Comparison of ENCODE assay signal across 19 cellular contexts in the genomic region with DNA sequence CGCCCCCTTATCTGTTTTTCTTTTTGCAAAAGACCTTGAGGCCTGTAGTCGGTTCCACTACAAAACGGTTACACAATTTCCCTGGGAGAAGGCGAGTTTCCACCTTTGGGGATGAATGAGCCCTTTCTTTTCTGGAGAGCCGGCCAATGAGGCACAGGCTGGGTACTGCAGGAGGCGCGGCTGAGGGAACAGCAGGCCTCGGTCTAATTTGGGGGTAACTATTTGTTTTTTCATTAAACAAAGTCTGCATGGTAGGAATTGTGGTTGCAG.
DNase-seq lines count a peak whose midpoint lies in the region; ATAC-seq and TF ChIP-seq lines count a peak whose summit lies in the region.
"Had no signal": no experiment of that assay in that cellular context is flagged by ENCODE, and none has a peak within 500 bp of the region (broad histone marks: within the 10 kb centered on the region; RNA-seq: fewer than 3 reads in every experiment).

No MANE protein-coding gene starts in this region.

- H3K27me3 Mint-ChIP-seq in activated CD4-positive, alpha-beta memory T cell treated with anti-CD3 and anti-CD28 coated beads, Interleukin-2, amount 10 ng/mL, durations not matched to agents 7 days and 5 days = no peaks in the 10 kb centered on the region
- H3K27me3 Mint-ChIP-seq: activated CD8-positive, alpha-beta T cell treated with anti-CD3 and anti-CD28 coated beads for 36 hours; activated naive CD8-positive, alpha-beta T cell; naive thymus-derived CD4-positive, alpha-beta T cell; stimulated activated naive B cell treated with anti-CD40 and anti-IgM and Interleukin-4, amounts not matched to agents 10 μg/mL and 1 μg/mL and 100 μg/mL, for 72 hours had no signal

- H3K36me3 Mint-ChIP-seq in activated CD4-positive, alpha-beta memory T cell treated with anti-CD3 and anti-CD28 coated beads, Interleukin-2, amount 10 ng/mL, durations not matched to agents 7 days and 5 days (ENCODE audit: low read depth) = no peaks in the 10 kb centered on the region
- H3K36me3 Mint-ChIP-seq: activated naive CD8-positive, alpha-beta T cell; naive thymus-derived CD4-positive, alpha-beta T cell; stimulated activated naive B cell treated with anti-CD40 and anti-IgM and Interleukin-4, amounts not matched to agents 10 μg/mL and 1 μg/mL and 100 μg/mL, for 72 hours had no signal

- peaks cover 10% of the 10 kb centered on the region for H3K4me1 ChIP-seq in body of pancreas
- H3K4me1 ChIP-seq: HAP-1 had no signal

- H3K9me3 ChIP-seq in body of pancreas = no peaks in the 10 kb centered on the region
- H3K9me3 ChIP-seq: HAP-1 had no signal

- peak; percentile 68 for ATAC-seq in body of pancreas
- no peak for ATAC-seq in GM19324 (IDR thresholded peaks at IDR 0.05; ENCODE audit: low FRiP score, unreplicated experiment)
- ATAC-seq in GM18870 (IDR thresholded peaks at IDR 0.05; ENCODE audit: unreplicated experiment) = no peak
- ATAC-seq: activated CD8-positive, alpha-beta T cell treated with anti-CD3 and anti-CD28 coated beads for 36 hours; naive thymus-derived CD4-positive, alpha-beta T cell; stimulated activated naive B cell treated with anti-CD40 and anti-IgM and Interleukin-4, amounts not matched to agents 10 μg/mL and 1 μg/mL and 100 μg/mL, for 72 hours had no signal

- no peaks in the 10 kb centered on the region for H3K36me3 ChIP-seq in body of pancreas (replicated peaks in 1 of 2; ENCODE audit: insufficient read depth in 1 of 2, low read depth in 2 of 2)
- H3K36me3 ChIP-seq: HAP-1 had no signal

- intact Hi-C loops in body of pancreas (cut with DNase I) = no loop called here

- no peak for TF ChIP-seq CTCF in body of pancreas (IDR thresholded peaks at IDR 0.05)

- H3K9me3 Mint-ChIP-seq in activated CD4-positive, alpha-beta memory T cell treated with anti-CD3 and anti-CD28 coated beads, Interleukin-2, amount 10 ng/mL, durations not matched to agents 7 days and 5 days = no peaks in the 10 kb centered on the region
- H3K9me3 Mint-ChIP-seq: activated CD8-positive, alpha-beta T cell treated with anti-CD3 and anti-CD28 coated beads for 36 hours; stimulated activated naive B cell treated with anti-CD40 and anti-IgM and Interleukin-4, amounts not matched to agents 10 μg/mL and 1 μg/mL and 100 μg/mL, for 72 hours had no signal

- peak; percentile 47 for DNase-seq in HuH-7 (ENCODE audit: low spot score)
- DNase-seq in body of pancreas = peak in 2 of 4 donors; percentile 11 to 14
- peak; percentile 80 for DNase-seq in medulla oblongata (ENCODE audit: extremely low spot score)
- DNase-seq in substantia nigra (lab: John Stamatoyannopoulos, UW) = peak in 15 of 49 donors; percentile 43 to 83 (median 71)
- no peak for DNase-seq in activated CD4-positive, alpha-beta memory T cell treated with anti-CD3 and anti-CD28 coated beads, Interleukin-2, amount 10 ng/mL, durations not matched to agents 7 days and 5 days
- DNase-seq: activated CD8-positive, alpha-beta T cell treated with anti-CD3 and anti-CD28 coated beads for 36 hours; activated T-cell treated with anti-CD3 and anti-CD28 coated beads, Interleukin-2, amount 50 U/mL, for 48 hours; COR-L47; erythroblast; MV-4-11; naive thymus-derived CD4-positive, alpha-beta T cell; NCI-H187 treated with DMSO at 0.1 percent for 48 hours; NCI-H524; stimulated activated naive B cell treated with anti-CD40 and anti-IgM and Interleukin-4, amounts not matched to agents 10 μg/mL and 1 μg/mL and 100 μg/mL, for 72 hours had no signal

- no peak overlapping the region for H3K4me3 ChIP-seq in body of pancreas
- H3K4me3 ChIP-seq: HAP-1, lung had no signal

- no peak overlapping the region for H3K27ac Mint-ChIP-seq in activated CD4-positive, alpha-beta memory T cell treated with anti-CD3 and anti-CD28 coated beads, Interleukin-2, amount 10 ng/mL, durations not matched to agents 7 days and 5 days
- H3K27ac Mint-ChIP-seq: activated CD8-positive, alpha-beta T cell treated with anti-CD3 and anti-CD28 coated beads for 36 hours; activated naive CD8-positive, alpha-beta T cell; naive thymus-derived CD4-positive, alpha-beta T cell; stimulated activated naive B cell treated with anti-CD40 and anti-IgM and Interleukin-4, amounts not matched to agents 10 μg/mL and 1 μg/mL and 100 μg/mL, for 72 hours had no signal

- no peak overlapping the region for H3K4me3 Mint-ChIP-seq in activated CD4-positive, alpha-beta memory T cell treated with anti-CD3 and anti-CD28 coated beads, Interleukin-2, amount 10 ng/mL, durations not matched to agents 7 days and 5 days
- H3K4me3 Mint-ChIP-seq: activated CD8-positive, alpha-beta T cell treated with anti-CD3 and anti-CD28 coated beads for 36 hours; activated naive CD8-positive, alpha-beta T cell; naive thymus-derived CD4-positive, alpha-beta T cell; stimulated activated naive B cell treated with anti-CD40 and anti-IgM and Interleukin-4, amounts not matched to agents 10 μg/mL and 1 μg/mL and 100 μg/mL, for 72 hours had no signal

- H3K27ac ChIP-seq in body of pancreas (peak overlapping the region in 3 of 4 donors; percentile 30 to 64 (median 50)), substantia nigra (ENCODE audit: low read depth, low read length, poor library complexity, severe bottlenecking) (peak overlapping the region; percentile 99)

- H3K27me3 ChIP-seq in body of pancreas = no peaks in the 10 kb centered on the region

- no peaks in the 10 kb centered on the region for H3K4me1 Mint-ChIP-seq in activated CD4-positive, alpha-beta memory T cell treated with anti-CD3 and anti-CD28 coated beads, Interleukin-2, amount 10 ng/mL, durations not matched to agents 7 days and 5 days
- H3K4me1 Mint-ChIP-seq: naive thymus-derived CD4-positive, alpha-beta T cell; stimulated activated naive B cell treated with anti-CD40 and anti-IgM and Interleukin-4, amounts not matched to agents 10 μg/mL and 1 μg/mL and 100 μg/mL, for 72 hours had no signal

- WGBS in body of pancreas, 2 donors = 30 to 46% methylated on average over 8 of the region's 8 CpGs

- CTCF ChIA-PET in activated CD4-positive, alpha-beta memory T cell treated with anti-CD3 and anti-CD28 coated beads, Interleukin-2, amount 10 ng/mL, durations not matched to agents 7 days and 5 days (lab: Charles Lee) = no interaction called here

- POLR2A ChIA-PET in activated CD4-positive, alpha-beta memory T cell treated with anti-CD3 and anti-CD28 coated beads, Interleukin-2, amount 10 ng/mL, durations not matched to agents 7 days and 5 days (lab: Charles Lee) = no interaction called here

- TF ChIP-seq POLR2A in body of pancreas (IDR thresholded peaks at IDR 0.05) = no peak
